In the genomic region with DNA sequence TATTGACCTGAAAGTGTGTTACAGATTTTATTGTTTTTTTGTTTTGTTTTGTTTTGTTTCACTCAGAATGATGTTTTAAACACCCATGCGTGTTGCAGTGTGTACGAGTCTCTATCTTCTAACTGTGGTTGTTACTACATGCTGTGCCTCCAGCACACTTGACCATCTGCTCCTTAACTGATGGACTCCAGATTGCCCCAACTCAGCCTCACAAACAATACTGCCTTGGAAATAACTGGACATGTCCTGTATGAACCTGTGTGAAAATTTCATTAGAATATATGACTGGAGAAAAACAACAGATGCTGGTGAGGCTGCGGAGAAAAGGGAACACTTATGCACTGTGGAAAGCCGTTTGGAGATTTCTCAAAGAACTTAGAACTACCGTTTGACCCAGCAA, we compare ENCODE assay signal across 28 cellular contexts.
"Had no signal": no experiment of that assay in that cellular context is flagged by ENCODE, and none has a peak within 500 bp of the region (broad histone marks: within the 10 kb centered on the region; RNA-seq: fewer than 3 reads in every experiment).

No MANE protein-coding gene starts in this region.

- H3K4me3 ChIP-seq: ascending aorta, breast epithelium, cardiac muscle cell, colonic mucosa, esophagus squamous epithelium, heart left ventricle had no signal

- H3K4me1 ChIP-seq: ascending aorta, breast epithelium, colonic mucosa, esophagus squamous epithelium, heart left ventricle had no signal

- FAIRE-seq: endometrium, endothelial cell of umbilical vein had no signal

- H3K9me3 ChIP-seq: ascending aorta, breast epithelium, colonic mucosa had no signal

- H3K27ac ChIP-seq: ascending aorta, breast epithelium, cardiac muscle cell, colonic mucosa, epithelial cell of prostate, esophagus squamous epithelium, heart left ventricle had no signal

- DNase-seq: activated CD4-positive, alpha-beta memory T cell treated with anti-CD3 and anti-CD28 coated beads for 36 hours; activated CD4-positive, alpha-beta T cell treated with anti-CD3 and anti-CD28 coated beads for 36 hours; activated CD4-positive, alpha-beta T cell treated with anti-CD3 and anti-CD28 coated beads, Interleukin-2, amount 10 ng/mL, durations not matched to agents 24 days and 14 days; activated CD4-positive, CD25-positive, alpha-beta regulatory T cell; activated CD4-positive, CD25-positive, alpha-beta regulatory T cell treated with anti-CD3 and anti-CD28 coated beads, Interleukin-2, amount 50 U/mL, for 72 hours; activated CD8-positive, alpha-beta memory T cell treated with anti-CD3 and anti-CD28 coated beads, Interleukin-2, amount 10 ng/mL, durations not matched to agents 7 days and 5 days; activated CD8-positive, alpha-beta memory T cell treated with anti-CD3 and anti-CD28 coated beads, Interleukin-2, amount 50 U/mL, for 4 hours; activated CD8-positive, alpha-beta T cell treated with anti-CD3 and anti-CD28 coated beads, Interleukin-2, amount 10 ng/mL, durations not matched to agents 7 days and 5 days; activated gamma-delta T cell; activated naive CD4-positive, alpha-beta T cell; activated naive CD4-positive, alpha-beta T cell treated with anti-CD3 and anti-CD28 coated beads, Interleukin-2, amount 10 ng/mL, durations not matched to agents 7 days and 5 days; activated naive CD8-positive, alpha-beta T cell treated with anti-CD3 and anti-CD28 coated beads, Interleukin-2, amount 10 ng/mL, durations not matched to agents 7 days and 5 days; activated T-cell treated with anti-CD3 and anti-CD28 coated beads, Interleukin-2, amount 50 U/mL, for 24 hours; activated T-cell treated with anti-CD3 and anti-CD28 coated beads, Interleukin-2, amount 50 U/mL, for 72 hours; central memory CD4-positive, alpha-beta T cell; cerebellar nuclear complex; colonic mucosa; effector CD8-positive, alpha-beta T cell; esophagus squamous epithelium; foreskin melanocyte; heart left ventricle; T-helper 2 cell had no signal

- H3K27me3 ChIP-seq: ascending aorta, breast epithelium, colonic mucosa had no signal

- H3K36me3 ChIP-seq: ascending aorta, breast epithelium, cardiac muscle cell, colonic mucosa, esophagus squamous epithelium, heart left ventricle had no signal
